ENCODE assay signal across 1 cellular context in the genomic region with DNA sequence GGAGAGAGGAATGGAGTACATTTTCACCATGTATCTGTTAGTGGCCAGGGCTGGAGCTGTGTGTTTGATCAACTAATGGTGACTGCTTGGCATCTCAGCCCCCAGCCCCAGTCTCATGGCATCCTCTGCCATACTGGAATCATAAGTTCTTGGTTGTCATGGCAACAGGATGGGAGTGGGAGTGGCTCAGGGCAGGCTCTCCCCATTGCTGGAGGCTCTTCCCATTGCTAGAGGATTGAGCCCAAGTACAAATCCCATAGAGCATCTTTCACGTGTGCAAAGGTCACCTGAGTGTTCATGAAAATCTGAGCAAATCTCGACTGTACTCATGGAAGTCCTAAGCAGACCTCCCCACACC.
A peak's percentile ranks its signal among the peaks of the same experiment; 100 is the strongest.
TF ChIP-seq lines count a peak whose summit lies in the region.

No MANE protein-coding gene starts in this region.

TF ChIP-seq in HepG2, 621 proteins besides CTCF, POLR2A, EP300 and RAD21:
- TF ChIP-seq RFX1 (IDR thresholded peaks at IDR 0.05): peak; percentile 54; the same call in 1 of the 2 replicates
- TF ChIP-seq PATZ1 (CRISPR knock-in tag; IDR thresholded peaks at IDR 0.05): no peak
